ENCODE assay signal across 22 cellular contexts in genomic region chr1:11615109-11615508, GRCh38.
"Had no signal": no experiment of that assay in that cellular context is flagged by ENCODE, and none has a peak within 500 bp of the region (broad histone marks: within the 10 kb centered on the region; RNA-seq: fewer than 3 reads in every experiment).

No MANE protein-coding gene starts in this region.

- H2AFZ ChIP-seq: hepatocyte had no signal

- H3K4me3 Mint-ChIP-seq: activated CD4-positive, alpha-beta memory T cell treated with anti-CD3 and anti-CD28 coated beads, Interleukin-2, amount 10 ng/mL, durations not matched to agents 7 days and 5 days; activated naive CD4-positive, alpha-beta T cell treated with anti-CD3 and anti-CD28 coated beads for 36 hours; activated naive CD8-positive, alpha-beta T cell treated with anti-CD3 and anti-CD28 coated beads, Interleukin-2, amount 10 ng/mL, durations not matched to agents 7 days and 5 days; activated T-cell treated with anti-CD3 and anti-CD28 coated beads, Interleukin-2, amount 50 U/mL, for 72 hours; immature natural killer cell; natural killer cell; stimulated activated naive B cell treated with anti-CD40 and anti-IgM and Interleukin-4, amounts not matched to agents 10 μg/mL and 1 μg/mL and 100 μg/mL, for 72 hours had no signal

- H3K27ac Mint-ChIP-seq: activated CD4-positive, alpha-beta memory T cell treated with anti-CD3 and anti-CD28 coated beads, Interleukin-2, amount 10 ng/mL, durations not matched to agents 7 days and 5 days; activated naive CD4-positive, alpha-beta T cell treated with anti-CD3 and anti-CD28 coated beads for 36 hours; activated naive CD8-positive, alpha-beta T cell treated with anti-CD3 and anti-CD28 coated beads, Interleukin-2, amount 10 ng/mL, durations not matched to agents 7 days and 5 days; activated T-cell treated with anti-CD3 and anti-CD28 coated beads, Interleukin-2, amount 50 U/mL, for 72 hours; immature natural killer cell; natural killer cell; stimulated activated naive B cell treated with anti-CD40 and anti-IgM and Interleukin-4, amounts not matched to agents 10 μg/mL and 1 μg/mL and 100 μg/mL, for 72 hours had no signal

- DNase-seq: activated CD4-positive, alpha-beta memory T cell treated with anti-CD3 and anti-CD28 coated beads, Interleukin-2, amount 10 ng/mL, durations not matched to agents 7 days and 5 days; activated CD4-positive, alpha-beta T cell treated with anti-CD3 and anti-CD28 coated beads for 48 hours; activated effector memory CD4-positive, alpha-beta T cell treated with Interleukin-2 at 50 U/mL for 16 hours; activated naive CD4-positive, alpha-beta T cell treated with anti-CD3 and anti-CD28 coated beads for 36 hours; activated naive CD8-positive, alpha-beta T cell treated with anti-CD3 and anti-CD28 coated beads, Interleukin-2, amount 10 ng/mL, durations not matched to agents 7 days and 5 days; activated T-cell treated with anti-CD3 and anti-CD28 coated beads, Interleukin-2, amount 50 U/mL, for 72 hours; amniotic stem cell; foreskin keratinocyte; immature natural killer cell; left ventricle myocardium inferior; natural killer cell; ovary; stimulated activated CD4-positive, alpha-beta T cell treated with anti-CD3 and anti-CD28 coated beads, Interleukin-15, amount 100 ng/mL, for 24 hours; stimulated activated CD8-positive, alpha-beta memory T cell treated with anti-CD3 and anti-CD28 coated beads, Interleukin-4, amount 100 ng/mL, for 48 hours; stimulated activated naive B cell treated with anti-CD40 and anti-IgM and Interleukin-4, amounts not matched to agents 10 μg/mL and 1 μg/mL and 100 μg/mL, for 72 hours; T-helper 1 cell; transverse colon had no signal

- ATAC-seq: activated T-cell treated with anti-CD3 and anti-CD28 coated beads, Interleukin-2, amount 50 U/mL, for 72 hours; foreskin keratinocyte; natural killer cell; stimulated activated naive B cell treated with anti-CD40 and anti-IgM and Interleukin-4, amounts not matched to agents 10 μg/mL and 1 μg/mL and 100 μg/mL, for 72 hours had no signal

- H3K9me3 ChIP-seq: left ventricle myocardium inferior, neutrophil, ovary, prostate gland, transverse colon had no signal

- H3K27me3 Mint-ChIP-seq: activated CD4-positive, alpha-beta memory T cell treated with anti-CD3 and anti-CD28 coated beads, Interleukin-2, amount 10 ng/mL, durations not matched to agents 7 days and 5 days had no signal

- H3K36me3 Mint-ChIP-seq: activated naive CD8-positive, alpha-beta T cell treated with anti-CD3 and anti-CD28 coated beads, Interleukin-2, amount 10 ng/mL, durations not matched to agents 7 days and 5 days; immature natural killer cell; natural killer cell; stimulated activated naive B cell treated with anti-CD40 and anti-IgM and Interleukin-4, amounts not matched to agents 10 μg/mL and 1 μg/mL and 100 μg/mL, for 72 hours had no signal

- H3K4me1 ChIP-seq: foreskin keratinocyte, prostate gland, transverse colon had no signal

- H3K9me3 Mint-ChIP-seq: activated CD4-positive, alpha-beta memory T cell treated with anti-CD3 and anti-CD28 coated beads, Interleukin-2, amount 10 ng/mL, durations not matched to agents 7 days and 5 days; activated naive CD4-positive, alpha-beta T cell treated with anti-CD3 and anti-CD28 coated beads for 36 hours; activated naive CD8-positive, alpha-beta T cell treated with anti-CD3 and anti-CD28 coated beads, Interleukin-2, amount 10 ng/mL, durations not matched to agents 7 days and 5 days; activated T-cell treated with anti-CD3 and anti-CD28 coated beads, Interleukin-2, amount 50 U/mL, for 72 hours; immature natural killer cell; natural killer cell; stimulated activated naive B cell treated with anti-CD40 and anti-IgM and Interleukin-4, amounts not matched to agents 10 μg/mL and 1 μg/mL and 100 μg/mL, for 72 hours had no signal

- H3K27ac ChIP-seq: foreskin keratinocyte, hepatocyte, left ventricle myocardium inferior, neutrophil, ovary, prostate gland, transverse colon had no signal

- H3K27me3 ChIP-seq: foreskin keratinocyte, hepatocyte, ovary had no signal

- FAIRE-seq: endometrium had no signal

- H3K4me3 ChIP-seq: hepatocyte, left ventricle myocardium inferior, ovary, prostate gland, smooth muscle cell, transverse colon had no signal

- H3K36me3 ChIP-seq: left ventricle myocardium inferior, neutrophil, ovary, prostate gland, transverse colon had no signal

- H3K4me1 Mint-ChIP-seq: activated CD4-positive, alpha-beta memory T cell treated with anti-CD3 and anti-CD28 coated beads, Interleukin-2, amount 10 ng/mL, durations not matched to agents 7 days and 5 days; immature natural killer cell; natural killer cell; stimulated activated naive B cell treated with anti-CD40 and anti-IgM and Interleukin-4, amounts not matched to agents 10 μg/mL and 1 μg/mL and 100 μg/mL, for 72 hours had no signal

- H3K4me2 ChIP-seq: hepatocyte, smooth muscle cell had no signal

- H3K79me2 ChIP-seq: hepatocyte had no signal
